8 cellular contexts compared by ENCODE assay signal in genomic region chr17:38704645-38705522, GRCh38. TPM values are rescaled to one million over a fixed set of nuclear protein-coding genes. Genes with fewer than 3 reads are reported as not detected.
DNase-seq lines count a peak whose midpoint lies in the region; ATAC-seq, FAIRE-seq and TF ChIP-seq lines count a peak whose summit lies in the region.

MLLT6 (plus strand) TSS chr17:38705273; CDS start chr17:38705633, 360 bp downstream.

- peaks cover 70% of the 10 kb centered on the region for H3K4me1 ChIP-seq in CD4-positive, CD25-positive, alpha-beta regulatory T cell (ENCODE audit: control insufficient read depth, insufficient read depth, low read length, poor library complexity, severe bottlenecking)
- H3K4me1 ChIP-seq in OCI-LY3 (ENCODE audit: low read length) (peaks cover 26% of the 10 kb centered on the region), endothelial cell of umbilical vein (ENCODE audit: control insufficient read depth, extremely low read depth, insufficient read depth, low read length) (peaks cover 40% of the 10 kb centered on the region)

- peaks cover 12 to 63% (median 30%) of the 10 kb centered on the region in 4 donors for H3K4me1 Mint-ChIP-seq in CD4-positive, CD25-positive, alpha-beta regulatory T cell

- peak within 1 kb of the TSS; percentile 96 to 100 (median 99) for H3K27ac Mint-ChIP-seq in CD4-positive, CD25-positive, alpha-beta regulatory T cell

- H3K27me3 Mint-ChIP-seq in CD4-positive, CD25-positive, alpha-beta regulatory T cell: no peaks in the 10 kb centered on the region

- POLR2A ChIA-PET in endothelial cell of umbilical vein (lab: Charles Lee): interaction anchor here (0.7 to 1.5 kb wide), 2 partner anchors 17 to 30 kb away, joined by 3 to 5 read pairs; no protein-coding TSS in a partner anchor

- H3K9me1 ChIP-seq in endothelial cell of umbilical vein (replicated peaks; ENCODE audit: control insufficient read depth, extremely low read depth, insufficient read depth, low read length): no peaks in the 10 kb centered on the region

- H3K4me2 ChIP-seq in OCI-LY3 (ENCODE audit: low read length) (peak within 1 kb of the TSS; percentile 100), endothelial cell of umbilical vein (ENCODE audit: insufficient read depth, low read length) (peak within 1 kb of the TSS; percentile 75)

- intact Hi-C loops in endothelial cell of umbilical vein (cut with micrococcal nuclease): loop anchor here (5.0 kb wide), 1 partner anchor 162 kb away; no protein-coding TSS in a partner anchor

- peaks cover 15% of the 10 kb centered on the region for H3K36me3 Mint-ChIP-seq in CD4-positive, CD25-positive, alpha-beta regulatory T cell

- H4K20me1 ChIP-seq in OCI-LY3 (ENCODE audit: insufficient read depth, low read length): peaks cover 18% of the 10 kb centered on the region
- no peaks in the 10 kb centered on the region for H4K20me1 ChIP-seq in endothelial cell of umbilical vein (replicated peaks; ENCODE audit: control insufficient read depth, extremely low read depth, insufficient read depth, low read length)

- peak within 1 kb of the TSS; percentile 100 for H3K9ac ChIP-seq in OCI-LY3 (ENCODE audit: low read length)
- peak within 1 kb of the TSS; percentile 78 for H3K9ac ChIP-seq in endothelial cell of umbilical vein (replicated peaks; ENCODE audit: extremely low read depth, insufficient read depth, low read length)

- peak within 1 kb of the TSS; percentile 98 for H3K27ac ChIP-seq in CD4-positive, CD25-positive, alpha-beta regulatory T cell (ENCODE audit: insufficient read depth, low read length, poor library complexity, severe bottlenecking)
- H3K27ac ChIP-seq in OCI-LY3 (ENCODE audit: low read length) (peak within 1 kb of the TSS; percentile 100), endothelial cell of umbilical vein (ENCODE audit: insufficient read depth, low read depth, low read length) (peak within 1 kb of the TSS; percentile 38)

- FAIRE-seq in endothelial cell of umbilical vein (lab: Jason Lieb, UNC): no peak

- ATAC-seq in CD4-positive, CD25-positive, alpha-beta regulatory T cell (ENCODE audit: low read depth in 2 of 2): peak; percentile 48 to 50

- H3K9me3 ChIP-seq in CD4-positive, CD25-positive, alpha-beta regulatory T cell (ENCODE audit: control insufficient read depth in 2 of 2, low read length in 2 of 2): no peaks in the 10 kb centered on the region
- H3K9me3 ChIP-seq in OCI-LY3 (ENCODE audit: insufficient read depth, low read length): no peaks in the 10 kb centered on the region
- no peaks in the 10 kb centered on the region for H3K9me3 ChIP-seq in endothelial cell of umbilical vein (replicated peaks; ENCODE audit: control insufficient read depth, insufficient read depth, low read length)

- peaks cover 19% of the 10 kb centered on the region for H3K36me3 ChIP-seq in CD4-positive, CD25-positive, alpha-beta regulatory T cell (ENCODE audit: control insufficient read depth, insufficient read depth, low read length)
- H3K36me3 ChIP-seq in OCI-LY3 (replicated peaks; ENCODE audit: low read depth, low read length) (peaks cover 26% of the 10 kb centered on the region), endothelial cell of umbilical vein (ENCODE audit: control insufficient read depth in 2 of 2, extremely low read depth in 1 of 2, insufficient read depth in 2 of 2, low read length in 2 of 2) (peaks cover 0 to 11% of the 10 kb centered on the region in 2 experiments)

- peaks cover 0 to 3% (median 0%) of the 10 kb centered on the region in 7 donors for H3K9me3 Mint-ChIP-seq in CD4-positive, CD25-positive, alpha-beta regulatory T cell

- TSS peak; percentile 16 for BruUV-seq in endothelial cell of umbilical vein (replicated peaks; lab: Mats Ljungman, UMichigan)

- DNase-seq in CD4-positive, CD25-positive, alpha-beta regulatory T cell: peak; percentile 76 to 84 (median 83)
- peak; percentile 59 for DNase-seq in HT1080 (ENCODE audit: low read depth)
- peak; percentile 60 for DNase-seq in activated T-cell treated with anti-CD3 and anti-CD28 coated beads for 24 hours (ENCODE audit: low read depth)
- DNase-seq in endothelial cell of umbilical vein (ENCODE audit: low read depth, low spot score): peak; percentile 65
- no peak for DNase-seq in mesenteric fat pad (ENCODE audit: low spot score)
- peak; percentile 55 to 60 for DNase-seq in stimulated activated CD8-positive, alpha-beta memory T cell treated with anti-CD3 and anti-CD28 coated beads, Interleukin-15, amount 100 ng/mL, for 48 hours (ENCODE audit: low read depth in 2 of 2)
- DNase-seq in OCI-M2 (lab: John Stamatoyannopoulos, UW; ENCODE audit: unreplicated experiment): no peak

- H3K27me3 ChIP-seq in CD4-positive, CD25-positive, alpha-beta regulatory T cell (ENCODE audit: control insufficient read depth, insufficient read depth, low read length): no peaks in the 10 kb centered on the region
- H3K27me3 ChIP-seq in OCI-LY3 (ENCODE audit: low read depth, low read length): no peaks in the 10 kb centered on the region
- no peaks in the 10 kb centered on the region for H3K27me3 ChIP-seq in endothelial cell of umbilical vein (ENCODE audit: control insufficient read depth in 2 of 2, insufficient read depth in 2 of 2, low read length in 2 of 2)

- TF ChIP-seq CTCF in OCI-LY3 (IDR thresholded peaks at IDR 0.05; ENCODE audit: low read depth, low read length) (no peak), endothelial cell of umbilical vein (IDR thresholded peaks at IDR 0.05; ENCODE audit: extremely low read depth in 1 of 2, insufficient read depth in 1 of 2, low read depth in 1 of 2, low read length in 2 of 2) (no peak)

- H3K79me2 ChIP-seq in OCI-LY3 (ENCODE audit: low read length): peaks cover 70% of the 10 kb centered on the region
- H3K79me2 ChIP-seq in endothelial cell of umbilical vein (ENCODE audit: control insufficient read depth, insufficient read depth, low read length): peaks cover 16% of the 10 kb centered on the region

- H2AFZ ChIP-seq in OCI-LY3 (ENCODE audit: low read depth, low read length) (no peak within 1 kb of the TSS), endothelial cell of umbilical vein (ENCODE audit: low read depth, low read length) (peak within 1 kb of the TSS; percentile 26)

- TF ChIP-seq POLR2A in endothelial cell of umbilical vein (IDR thresholded peaks at IDR 0.05; ENCODE audit: low read depth, low read length): no peak

- CTCF ChIA-PET in endothelial cell of umbilical vein (lab: Charles Lee): interaction anchor here (0.9 to 3.8 kb wide), 11 partner anchors 8 to 164 kb away, joined by 3 to 39 read pairs (median 4); no protein-coding TSS in a partner anchor

- peak within 1 kb of the TSS; percentile 91 for H3K4me3 ChIP-seq in CD4-positive, CD25-positive, alpha-beta regulatory T cell (ENCODE audit: low read depth, low read length)
- peak within 1 kb of the TSS; percentile 96 for H3K4me3 ChIP-seq in OCI-LY3 (ENCODE audit: low read length)
- peak within 1 kb of the TSS; percentile 51 to 87 (median 81) for H3K4me3 ChIP-seq in endothelial cell of umbilical vein (replicated peaks in 1 of 3; ENCODE audit: insufficient read depth in 1 of 3, low read depth in 1 of 3, low read length in 3 of 3)

- peak within 1 kb of the TSS; percentile 97 to 100 (median 98) for H3K4me3 Mint-ChIP-seq in CD4-positive, CD25-positive, alpha-beta regulatory T cell

- dilution Hi-C loops in endothelial cell of umbilical vein (cut with MboI; ENCODE audit: extremely low pct_ligation_motif_present, low sequenced_read_pairs): no loop called here

TF ChIP-seq in endothelial cell of umbilical vein, 7 proteins besides CTCF, POLR2A, EP300 and RAD21:
- TF ChIP-seq FOS (IDR thresholded peaks at IDR 0.05; ENCODE audit: borderline replicate concordance, insufficient read depth, low read length): no peak
- TF ChIP-seq GATA2 (IDR thresholded peaks at IDR 0.05; ENCODE audit: insufficient read depth, insufficient read length, low read depth, low read length): no peak
- no peak for TF ChIP-seq MYC (IDR thresholded peaks at IDR 0.05; ENCODE audit: low read depth, low read length)
- no peak for TF ChIP-seq EZH2 (IDR thresholded peaks at IDR 0.05; ENCODE audit: borderline replicate concordance, low read depth, low read length, severe bottlenecking)
- no peak for TF ChIP-seq JUN (IDR thresholded peaks at IDR 0.05; ENCODE audit: borderline replicate concordance, insufficient read depth, insufficient read length, low read depth)
- TF ChIP-seq, protein P1, sequence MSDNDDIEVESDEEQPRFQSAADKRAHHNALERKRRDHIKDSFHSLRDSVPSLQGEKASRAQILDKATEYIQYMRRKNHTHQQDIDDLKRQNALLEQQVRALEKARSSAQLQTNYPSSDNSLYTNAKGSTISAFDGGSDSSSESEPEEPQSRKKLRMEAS (IDR thresholded peaks at IDR 0.05; ENCODE audit: insufficient read depth, insufficient read length): no peak
- no peak for TF ChIP-seq POLR2AphosphoS5 (IDR thresholded peaks at IDR 0.05; ENCODE audit: insufficient read depth, low read depth, low read length)
TF ChIP-seq in endothelial cell of umbilical vein: peak in this region for 0.

RNA-seq across cellular contexts. Expression of gene MLLT6, which starts in this region (rescaled TPM):
- 361 TPM for total RNA-seq in CD4-positive, CD25-positive, alpha-beta regulatory T cell
- 1 to 10 TPM; 5.2 to 6.8 (median 6.6) TPM for polyA plus RNA-seq in CD4-positive, CD25-positive, alpha-beta regulatory T cell
- total RNA-seq in HT1080 (2014; rRNA removed; shearing (Covaris generic)): 31.7 and 38.5 TPM in 2 replicates
- 21.9 and 23.3 TPM in 2 replicates for polyA plus RNA-seq in HT1080 (2015; cell fraction: cytosol; rRNA removed)
- 78.2 and 86.9 TPM in 2 replicates for polyA plus RNA-seq in HT1080 (2015; cell fraction: nucleus; rRNA removed)
- 85.4 and 86.6 TPM in 2 replicates for total RNA-seq in endothelial cell of umbilical vein
- polyA plus RNA-seq in endothelial cell of umbilical vein: 32.1 and 35.7 TPM in 2 replicates
- 21.1 and 29.6 TPM in 2 replicates for polyA plus RNA-seq in endothelial cell of umbilical vein (2011; cell fraction: cytosol; rRNA removed)
- polyA plus RNA-seq in endothelial cell of umbilical vein (2011; cell fraction: nucleus; rRNA removed): 144 and 172 TPM in 2 replicates
- 37.7 and 42.7 TPM in 2 replicates for polyA plus RNA-seq in endothelial cell of umbilical vein (2012)
- 68.1 and 78.3 TPM in 2 replicates for polyA minus RNA-seq in endothelial cell of umbilical vein
- polyA minus RNA-seq in endothelial cell of umbilical vein (2011; cell fraction: cytosol; rRNA and poly(A)+ RNA removed): 34.7 TPM
- polyA minus RNA-seq in endothelial cell of umbilical vein (2011; cell fraction: nucleus; rRNA and poly(A)+ RNA removed): 72.9 and 91.4 TPM in 2 replicates
- total RNA-seq in mesenteric fat pad: 77.0 TPM

Comparison
In these comparisons a context has a peak if more than half of its experiments do, and no peak if none do; other contexts are left out.
1. DNase-seq: peak in CD4-positive, CD25-positive, alpha-beta regulatory T cell (3 of 3), HT1080 (single experiment), activated T-cell treated with anti-CD3 and anti-CD28 coated beads for 24 hours (single experiment), endothelial cell of umbilical vein (single experiment) and stimulated activated CD8-positive, alpha-beta memory T cell treated with anti-CD3 and anti-CD28 coated beads, Interleukin-15, amount 100 ng/mL, for 48 hours (2 of 2); none in mesenteric fat pad (single experiment) and OCI-M2 (single experiment).
2. H3K27ac ChIP-seq: peak in every context shown above with its lines; median percentile 100 in OCI-LY3; 98 in CD4-positive, CD25-positive, alpha-beta regulatory T cell; 38 in endothelial cell of umbilical vein.
3. Peak in every context shown above with its lines, with median percentiles within 50 percentile points of each other: H3K4me3 ChIP-seq.